ENCODE assay signal across 10 cellular contexts in the genomic region with DNA sequence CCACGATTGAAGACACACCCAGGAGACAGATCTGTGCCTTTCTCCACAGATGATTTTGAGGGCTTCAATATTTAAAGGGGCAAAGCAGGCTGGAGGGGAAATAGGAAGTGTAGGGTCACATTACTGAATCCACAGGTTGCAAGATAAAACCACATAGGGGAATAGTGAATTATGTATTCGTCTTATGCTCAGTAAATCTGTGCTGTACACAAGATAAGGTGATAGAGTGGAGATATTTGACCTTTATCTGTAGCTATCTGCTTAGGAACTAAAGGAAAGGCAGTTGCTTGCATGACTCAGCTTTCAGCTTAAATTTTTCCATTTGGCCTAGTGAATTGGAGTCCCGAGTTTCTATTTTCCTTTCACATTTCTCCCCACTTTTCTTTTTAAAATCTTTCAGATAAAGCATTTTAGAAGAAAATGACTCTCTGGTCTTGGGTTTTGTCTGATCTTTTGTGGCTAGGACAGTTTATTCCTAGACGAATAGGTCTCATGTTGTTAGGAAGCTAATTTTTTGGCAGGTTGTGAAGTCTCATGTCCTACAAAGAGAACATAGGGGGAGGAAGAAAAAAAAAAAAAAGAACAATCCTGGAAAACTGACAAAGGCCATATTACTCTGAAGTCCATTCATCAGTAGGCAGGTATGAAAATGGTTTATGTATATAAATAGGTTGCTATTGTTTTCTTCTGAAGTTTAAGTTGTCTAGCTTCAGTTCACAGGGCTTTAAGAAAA. TPM values are rescaled to one million over a fixed set of nuclear protein-coding genes. Genes with fewer than 3 reads are reported as not detected.
A peak's percentile ranks its signal among the peaks of the same experiment; 100 is the strongest.
DNase-seq lines count a peak whose midpoint lies in the region; ATAC-seq, FAIRE-seq and TF ChIP-seq lines count a peak whose summit lies in the region.
"Had no signal": no experiment of that assay in that cellular context is flagged by ENCODE, and none has a peak within 500 bp of the region (broad histone marks: within the 10 kb centered on the region; RNA-seq: fewer than 3 reads in every experiment).

No MANE protein-coding gene starts in this region.

- FAIRE-seq in GM12891 (lab: Jason Lieb, UNC): no peak

- no peak for TF ChIP-seq POLR2A in GM12891 (IDR thresholded peaks at IDR 0.05; ENCODE audit: low read depth, low read length)

- no peak for ATAC-seq in GM19455 (IDR thresholded peaks at IDR 0.05; ENCODE audit: unreplicated experiment)

- peak overlapping the region in 14 of 21 experiments; percentile 20 to 81 (median 60) for H3K27ac ChIP-seq in skin epidermis

- no peak overlapping the region for H3K4me3 ChIP-seq in skin epidermis

- DNase-seq in HS-27A (ENCODE audit: low read depth) (peak; percentile 12), amniotic epithelial cell (ENCODE audit: low read depth) (peak; percentile 71), inferior parietal cortex (ENCODE audit: extremely low spot score) (peak; percentile 19), SHP77 (lab: John Stamatoyannopoulos, UW) (no peak), GM12891 (ENCODE audit: insufficient read length, low spot score) (no peak), OCI-M2 (lab: John Stamatoyannopoulos, UW; ENCODE audit: unreplicated experiment) (no peak)
- DNase-seq: activated CD4-positive, alpha-beta T cell treated with anti-CD3 and anti-CD28 coated beads for 1 hour; NCI-H748 treated with DMSO at 0.1 percent for 48 hours had no signal

TF ChIP-seq in GM12891, 5 proteins besides CTCF, POLR2A, EP300 and RAD21:
- no peak for TF ChIP-seq PAX5 (IDR thresholded peaks at IDR 0.05; ENCODE audit: insufficient read depth, low read length, severe bottlenecking)
- TF ChIP-seq TAF1 (IDR thresholded peaks at IDR 0.05; ENCODE audit: low read depth, low read length): no peak
- TF ChIP-seq POLR2AphosphoS5 (IDR thresholded peaks at IDR 0.05; ENCODE audit: low read depth, low read length): no peak
- TF ChIP-seq POU2F2 (IDR thresholded peaks at IDR 0.05; ENCODE audit: low read depth, low read length): no peak
- no peak for TF ChIP-seq SPI1 (IDR thresholded peaks at IDR 0.05; ENCODE audit: low read depth, low read length)

RNA-seq across cellular contexts. Expression of a gene that starts 55.4 kb away (rescaled TPM):
- 11.2 TPM for polyA plus RNA-seq in GM12891 (2012; ENCODE audit: low read depth, missing spikeins)

Comparison
In these comparisons a context has a peak if more than half of its experiments do, and no peak if none do; other contexts are left out.
1. DNase-seq: peak in HS-27A (single experiment), amniotic epithelial cell (single experiment) and inferior parietal cortex (single experiment); none in SHP77 (0 of 2), GM12891 (single experiment) and OCI-M2 (single experiment).